8 cellular contexts compared by ENCODE assay signal in genomic region chr1:45012639-45013278, GRCh38.
DNase-seq lines count a peak whose midpoint lies in the region; ATAC-seq and TF ChIP-seq lines count a peak whose summit lies in the region.

No MANE protein-coding gene starts in this region.

- no peaks in the 10 kb centered on the region for H3K27me3 Mint-ChIP-seq in effector memory CD8-positive, alpha-beta T cell
- H3K27me3 Mint-ChIP-seq in memory B cell, result no peaks in the 10 kb centered on the region

- H3K4me1 Mint-ChIP-seq in effector memory CD8-positive, alpha-beta T cell (ENCODE audit: low read depth in 2 of 2), result peaks cover 39 to 45% of the 10 kb centered on the region in 2 donors
- H3K4me1 Mint-ChIP-seq in memory B cell, result peaks cover 34% of the 10 kb centered on the region
- H3K4me1 Mint-ChIP-seq in stimulated activated effector memory CD8-positive, alpha-beta T cell treated with anti-CD3 and anti-CD28 coated beads, Interleukin-12 subunit alpha, Interleukin-12 subunit beta, amount 100 ng/mL, for 72 hours, result peaks cover 56% of the 10 kb centered on the region

- peak overlapping the region; percentile 95 for H3K4me3 ChIP-seq in NB4 (ENCODE audit: low read depth, low read length)

- H3K36me3 Mint-ChIP-seq in effector memory CD8-positive, alpha-beta T cell (ENCODE audit: insufficient read depth), result peaks cover 33% of the 10 kb centered on the region
- peaks cover 13% of the 10 kb centered on the region for H3K36me3 Mint-ChIP-seq in memory B cell
- H3K36me3 Mint-ChIP-seq in stimulated activated effector memory CD8-positive, alpha-beta T cell treated with anti-CD3 and anti-CD28 coated beads, Interleukin-12 subunit alpha, Interleukin-12 subunit beta, amount 100 ng/mL, for 72 hours, result peaks cover 39% of the 10 kb centered on the region

- H3K4me3 Mint-ChIP-seq in effector memory CD8-positive, alpha-beta T cell, result peak overlapping the region; percentile 84 to 88
- peak overlapping the region; percentile 88 for H3K4me3 Mint-ChIP-seq in memory B cell
- H3K4me3 Mint-ChIP-seq in stimulated activated effector memory CD8-positive, alpha-beta T cell treated with anti-CD3 and anti-CD28 coated beads, Interleukin-12 subunit alpha, Interleukin-12 subunit beta, amount 100 ng/mL, for 72 hours, result peak overlapping the region; percentile 78

- no peak for TF ChIP-seq CTCF in NB4 (IDR thresholded peaks at IDR 0.05; ENCODE audit: low read depth, low read length)

- peak; percentile 73 for DNase-seq in GM03348 (ENCODE audit: low spot score)
- peak; percentile 52 for DNase-seq in NB4 (ENCODE audit: low read depth)
- peak; percentile 37 to 50 for DNase-seq in activated CD4-positive, alpha-beta T cell treated with anti-CD3 and anti-CD28 coated beads for 4 hours
- no peak for DNase-seq in effector memory CD8-positive, alpha-beta T cell
- DNase-seq in memory B cell (ENCODE audit: low spot score in 2 of 2), result no peak
- DNase-seq in stimulated activated effector memory CD8-positive, alpha-beta T cell treated with anti-CD3 and anti-CD28 coated beads, Interleukin-12 subunit alpha, Interleukin-12 subunit beta, amount 100 ng/mL, for 72 hours (ENCODE audit: low spot score in 2 of 2), result no peak
- DNase-seq in activated gamma-delta T cell (lab: John Stamatoyannopoulos, UW), result no peak

- H3K27ac Mint-ChIP-seq in effector memory CD8-positive, alpha-beta T cell, result peak overlapping the region in 1 of 2 donors; percentile 87
- peak overlapping the region; percentile 89 for H3K27ac Mint-ChIP-seq in memory B cell
- H3K27ac Mint-ChIP-seq in stimulated activated effector memory CD8-positive, alpha-beta T cell treated with anti-CD3 and anti-CD28 coated beads, Interleukin-12 subunit alpha, Interleukin-12 subunit beta, amount 100 ng/mL, for 72 hours, result peak overlapping the region; percentile 94

- no peaks in the 10 kb centered on the region for H3K9me3 Mint-ChIP-seq in effector memory CD8-positive, alpha-beta T cell
- no peaks in the 10 kb centered on the region for H3K9me3 Mint-ChIP-seq in memory B cell
- H3K9me3 Mint-ChIP-seq in stimulated activated effector memory CD8-positive, alpha-beta T cell treated with anti-CD3 and anti-CD28 coated beads, Interleukin-12 subunit alpha, Interleukin-12 subunit beta, amount 100 ng/mL, for 72 hours, result no peaks in the 10 kb centered on the region

- TF ChIP-seq POLR2A in NB4 (IDR thresholded peaks at IDR 0.05; ENCODE audit: extremely low read depth, insufficient read length), result no peak

- no peak for ATAC-seq in effector memory CD8-positive, alpha-beta T cell (replicated peaks)
- ATAC-seq in memory B cell (ENCODE audit: low read depth) (no peak), GM21825 (IDR thresholded peaks at IDR 0.05; ENCODE audit: unreplicated experiment) (no peak)
- peak; percentile 1 for ATAC-seq in stimulated activated effector memory CD8-positive, alpha-beta T cell treated with anti-CD3 and anti-CD28 coated beads, Interleukin-12 subunit alpha, Interleukin-12 subunit beta, amount 100 ng/mL, for 72 hours

Comparison
In these comparisons a context has a peak if more than half of its experiments do, and no peak if none do; other contexts are left out.
1. DNase-seq: peak in GM03348 (single experiment), NB4 (single experiment) and activated CD4-positive, alpha-beta T cell treated with anti-CD3 and anti-CD28 coated beads for 4 hours (2 of 2); none in effector memory CD8-positive, alpha-beta T cell (0 of 3), memory B cell (0 of 2), stimulated activated effector memory CD8-positive, alpha-beta T cell treated with anti-CD3 and anti-CD28 coated beads, Interleukin-12 subunit alpha, Interleukin-12 subunit beta, amount 100 ng/mL, for 72 hours (0 of 2) and activated gamma-delta T cell (single experiment).
2. Peak in every context shown above with its lines, with median percentiles within 50 percentile points of each other: H3K4me3 Mint-ChIP-seq.